Comparison of ENCODE assay signal across 21 cellular contexts in genomic region chr13:100464006-100464405, GRCh38.
"Had no signal": no experiment of that assay in that cellular context is flagged by ENCODE, and none has a peak within 500 bp of the region (broad histone marks: within the 10 kb centered on the region; RNA-seq: fewer than 3 reads in every experiment).

No MANE protein-coding gene starts in this region.

- ATAC-seq: activated CD8-positive, alpha-beta memory T cell treated with anti-CD3 and anti-CD28 coated beads, Interleukin-2, amount 10 ng/mL, durations not matched to agents 7 days and 5 days; activated T-helper 17 cell treated with anti-CD3 and anti-CD28 coated beads, Interleukin-2, amount 50 U/mL, for 72 hours; K562; T-helper 17 cell had no signal

- H3K4me1 Mint-ChIP-seq: activated B cell treated with CpG ODN at 0.5 μM for 24 hours; activated CD4-positive, alpha-beta T cell treated with anti-CD3 and anti-CD28 coated beads, Interleukin-2, amount 10 ng/mL, durations not matched to agents 24 days and 14 days; activated naive CD4-positive, alpha-beta T cell treated with anti-CD3 and anti-CD28 coated beads, Interleukin-2, amount 10 ng/mL, durations not matched to agents 7 days and 5 days; activated naive CD8-positive, alpha-beta T cell treated with anti-CD3 and anti-CD28 coated beads for 36 hours had no signal

- H3K36me3 Mint-ChIP-seq: activated naive CD4-positive, alpha-beta T cell treated with anti-CD3 and anti-CD28 coated beads, Interleukin-2, amount 10 ng/mL, durations not matched to agents 7 days and 5 days had no signal

- H3K27me3 Mint-ChIP-seq: activated B cell treated with CpG ODN at 0.5 μM for 24 hours; activated CD4-positive, alpha-beta T cell treated with anti-CD3 and anti-CD28 coated beads, Interleukin-2, amount 10 ng/mL, durations not matched to agents 24 days and 14 days; activated CD8-positive, alpha-beta memory T cell treated with anti-CD3 and anti-CD28 coated beads, Interleukin-2, amount 10 ng/mL, durations not matched to agents 7 days and 5 days; activated naive CD4-positive, alpha-beta T cell treated with anti-CD3 and anti-CD28 coated beads, Interleukin-2, amount 10 ng/mL, durations not matched to agents 7 days and 5 days; activated naive CD8-positive, alpha-beta T cell treated with anti-CD3 and anti-CD28 coated beads for 36 hours; activated T-cell treated with anti-CD3 and anti-CD28 coated beads, Interleukin-2, amount 50 U/mL, for 24 hours; activated T-helper 17 cell treated with anti-CD3 and anti-CD28 coated beads, Interleukin-2, amount 50 U/mL, for 72 hours; T-helper 17 cell had no signal

- FAIRE-seq: K562 had no signal

- H3K4me3 Mint-ChIP-seq: activated B cell treated with CpG ODN at 0.5 μM for 24 hours; activated CD4-positive, alpha-beta T cell treated with anti-CD3 and anti-CD28 coated beads, Interleukin-2, amount 10 ng/mL, durations not matched to agents 24 days and 14 days; activated CD8-positive, alpha-beta memory T cell treated with anti-CD3 and anti-CD28 coated beads, Interleukin-2, amount 10 ng/mL, durations not matched to agents 7 days and 5 days; activated naive CD4-positive, alpha-beta T cell treated with anti-CD3 and anti-CD28 coated beads, Interleukin-2, amount 10 ng/mL, durations not matched to agents 7 days and 5 days; activated naive CD8-positive, alpha-beta T cell treated with anti-CD3 and anti-CD28 coated beads for 36 hours; activated T-cell treated with anti-CD3 and anti-CD28 coated beads, Interleukin-2, amount 50 U/mL, for 24 hours; activated T-helper 17 cell treated with anti-CD3 and anti-CD28 coated beads, Interleukin-2, amount 50 U/mL, for 72 hours; T-helper 17 cell had no signal

- H3K4me3 ChIP-seq: K562 had no signal

- H3K9me3 Mint-ChIP-seq: activated naive CD8-positive, alpha-beta T cell treated with anti-CD3 and anti-CD28 coated beads for 36 hours; activated T-helper 17 cell treated with anti-CD3 and anti-CD28 coated beads, Interleukin-2, amount 50 U/mL, for 72 hours had no signal

- H3K27ac Mint-ChIP-seq: activated B cell treated with CpG ODN at 0.5 μM for 24 hours; activated CD4-positive, alpha-beta T cell treated with anti-CD3 and anti-CD28 coated beads, Interleukin-2, amount 10 ng/mL, durations not matched to agents 24 days and 14 days; activated CD8-positive, alpha-beta memory T cell treated with anti-CD3 and anti-CD28 coated beads, Interleukin-2, amount 10 ng/mL, durations not matched to agents 7 days and 5 days; activated naive CD4-positive, alpha-beta T cell treated with anti-CD3 and anti-CD28 coated beads, Interleukin-2, amount 10 ng/mL, durations not matched to agents 7 days and 5 days; activated naive CD8-positive, alpha-beta T cell treated with anti-CD3 and anti-CD28 coated beads for 36 hours; activated T-cell treated with anti-CD3 and anti-CD28 coated beads, Interleukin-2, amount 50 U/mL, for 24 hours; activated T-helper 17 cell treated with anti-CD3 and anti-CD28 coated beads, Interleukin-2, amount 50 U/mL, for 72 hours; T-helper 17 cell had no signal

- DNase-seq: activated B cell treated with CpG ODN at 0.5 μM for 24 hours; activated CD4-positive, alpha-beta T cell treated with anti-CD3 and anti-CD28 coated beads for 1 hour; activated CD4-positive, alpha-beta T cell treated with anti-CD3 and anti-CD28 coated beads, Interleukin-2, amount 10 ng/mL, durations not matched to agents 24 days and 14 days; activated CD4-positive, alpha-beta T cell treated with anti-CD3 and anti-CD28 coated beads, Interleukin-2, amount 50 U/mL, for 48 hours; activated CD8-positive, alpha-beta memory T cell treated with anti-CD3 and anti-CD28 coated beads, Interleukin-2, amount 10 ng/mL, durations not matched to agents 7 days and 5 days; activated gamma-delta T cell; activated naive CD4-positive, alpha-beta T cell treated with anti-CD3 and anti-CD28 coated beads, Interleukin-2, amount 10 ng/mL, durations not matched to agents 7 days and 5 days; activated naive CD8-positive, alpha-beta T cell treated with anti-CD3 and anti-CD28 coated beads for 36 hours; activated T-cell treated with anti-CD3 and anti-CD28 coated beads, Interleukin-2, amount 50 U/mL, for 24 hours; cerebellar nuclear complex; NCI-H1092; NCI-H1417; NCI-H1930; NCI-H446 treated with DMSO at 0.1 percent for 48 hours; NCI-H524 treated with DMSO at 0.1 percent for 48 hours; NCI-H774; SIG-M5; T-helper 17 cell; T-helper 9 cell had no signal
